ENCODE assay signal across 8 cellular contexts in the genomic region with DNA sequence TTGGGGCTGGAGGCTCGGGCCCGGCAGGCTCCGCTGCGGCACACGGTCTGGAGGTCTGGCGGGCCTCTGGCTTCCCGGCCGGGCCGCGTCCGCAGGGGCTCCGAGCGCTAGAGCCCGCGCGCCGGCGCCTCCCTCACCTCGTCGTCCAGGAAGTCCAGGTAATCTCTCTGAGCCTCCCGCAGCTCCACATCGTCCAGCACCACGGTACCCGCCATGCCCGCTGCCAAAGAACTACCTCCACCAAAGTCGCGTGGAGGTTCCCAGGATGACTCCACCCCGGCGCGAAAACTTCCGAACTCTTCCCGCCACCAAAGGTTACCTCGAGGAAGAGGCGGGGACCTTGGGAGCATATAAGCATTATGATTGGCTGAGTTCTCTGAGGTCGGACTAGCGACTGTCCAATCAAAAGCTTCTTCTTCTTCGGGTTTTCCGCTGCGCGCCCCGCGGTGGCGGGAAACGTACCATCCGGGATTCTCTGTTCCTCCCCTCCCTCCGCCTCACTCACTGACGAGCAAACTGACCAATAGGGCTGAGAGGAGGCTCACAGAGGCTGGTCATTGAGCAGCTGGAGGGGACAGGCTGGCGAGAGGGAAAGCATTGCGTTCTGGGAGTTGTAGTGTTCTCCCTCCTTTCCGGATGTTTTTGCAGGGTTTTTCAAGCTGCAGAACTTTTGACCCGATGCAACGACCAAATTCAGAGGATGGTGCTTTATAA. TPM values are rescaled to one million over a fixed set of nuclear protein-coding genes. Genes with fewer than 3 reads are reported as not detected.
DNase-seq lines count a peak whose midpoint lies in the region; ATAC-seq lines count a peak whose summit lies in the region.

A gene (minus strand): TSS at position 283 of the 714 bp plus-strand sequence. CDS start 68 bp downstream, at position 215.

- H2BK5ac ChIP-seq in mesenchymal stem cell (ENCODE audit: low read depth, low read length, poor library complexity, severe bottlenecking) = no peak within 1 kb of the TSS

- 0% methylated on average over 33 of the region's 52 CpGs for WGBS in mesenchymal stem cell

- peak within 1 kb of the TSS in 1 of 2 experiments; percentile 76 for H3K18ac ChIP-seq in mesenchymal stem cell (ENCODE audit: low read depth in 1 of 2, low read length in 2 of 2)

- H4K8ac ChIP-seq in mesenchymal stem cell (ENCODE audit: low read length) = no peak within 1 kb of the TSS

- no peak within 1 kb of the TSS for H2BK120ac ChIP-seq in mesenchymal stem cell (ENCODE audit: low read depth, low read length)

- peak; percentile 97 for ATAC-seq in GM21360 (IDR thresholded peaks at IDR 0.05; ENCODE audit: unreplicated experiment)

- DNase-seq in COLO668 (lab: John Stamatoyannopoulos, UW; ENCODE audit: unreplicated experiment) (peak; percentile 93), HT1080 (ENCODE audit: low read depth) (peak; percentile 100), NOMO-1 treated with DMSO at 0.1 percent for 48 hours (lab: John Stamatoyannopoulos, UW; ENCODE audit: unreplicated experiment) (peak; percentile 100), mesenchymal stem cell (peak; percentile 99)
- peak; percentile 88 to 89 for DNase-seq in activated CD8-positive, alpha-beta memory T cell treated with anti-CD3 and anti-CD28 coated beads for 4 hours (ENCODE audit: low read depth in 2 of 2)
- peak; percentile 89 for DNase-seq in stimulated activated CD8-positive, alpha-beta memory T cell treated with anti-CD3 and anti-CD28 coated beads, Interleukin-12 subunit alpha, Interleukin-12 subunit beta, amount 100 ng/mL, for 4 hours (ENCODE audit: low read depth)

- H3K9me3 ChIP-seq in endocrine pancreas (ENCODE audit: control insufficient read depth, low read length) (no peaks in the 10 kb centered on the region), mesenchymal stem cell (ENCODE audit: control insufficient read depth, low read length) (no peaks in the 10 kb centered on the region)

- H2BK12ac ChIP-seq in mesenchymal stem cell (ENCODE audit: low read length in 2 of 2) = no peak within 1 kb of the TSS

- H3K79me1 ChIP-seq in mesenchymal stem cell (replicated peaks; ENCODE audit: low read length, poor library complexity, severe bottlenecking) = peaks cover 15% of the 10 kb centered on the region

- H3K36me3 ChIP-seq in endocrine pancreas (ENCODE audit: control insufficient read depth, insufficient read depth, low read length) (peaks cover 4% of the 10 kb centered on the region), mesenchymal stem cell (ENCODE audit: control insufficient read depth in 1 of 2, insufficient read depth in 2 of 2, low read depth in 1 of 2, low read length in 2 of 2) (peaks cover 7 to 31% of the 10 kb centered on the region in 2 experiments)

- H3K27ac ChIP-seq in mesenchymal stem cell (ENCODE audit: low read length, poor library complexity, severe bottlenecking) = peak within 1 kb of the TSS; percentile 8

- H3K23ac ChIP-seq in mesenchymal stem cell (ENCODE audit: low read length in 2 of 2) = peak within 1 kb of the TSS in 1 of 2 experiments; percentile 87

- no peak within 1 kb of the TSS for H2BK15ac ChIP-seq in mesenchymal stem cell (ENCODE audit: low read depth, poor library complexity, severe bottlenecking)

- H3K4me2 ChIP-seq in mesenchymal stem cell (ENCODE audit: low read length, poor library complexity, severe bottlenecking) = peak within 1 kb of the TSS; percentile 89

- H3K4me3 ChIP-seq in endocrine pancreas (ENCODE audit: control insufficient read depth, insufficient read depth, low read length) (peak within 1 kb of the TSS; percentile 89), mesenchymal stem cell (ENCODE audit: insufficient read depth in 1 of 2, low read depth in 1 of 2, low read length in 2 of 2) (peak within 1 kb of the TSS; percentile 89 to 92)

- H3K4me1 ChIP-seq in endocrine pancreas (ENCODE audit: control insufficient read depth, insufficient read depth, low read length) (peaks cover 11% of the 10 kb centered on the region), mesenchymal stem cell (ENCODE audit: control insufficient read depth, insufficient read depth, low read depth, low read length) (peaks cover 5% of the 10 kb centered on the region)

- peak within 1 kb of the TSS; percentile 65 for H3K9ac ChIP-seq in endocrine pancreas (ENCODE audit: control insufficient read depth, insufficient read depth, low read length)
- peak within 1 kb of the TSS; percentile 87 for H3K9ac ChIP-seq in mesenchymal stem cell (ENCODE audit: low read length)

- H3K4ac ChIP-seq in mesenchymal stem cell (ENCODE audit: low read depth in 1 of 2, low read length in 2 of 2) = peak within 1 kb of the TSS in 1 of 2 experiments; percentile 67

- peak within 1 kb of the TSS in 1 of 2 experiments; percentile 30 for H3K14ac ChIP-seq in mesenchymal stem cell (ENCODE audit: low read length in 2 of 2)

- H4K91ac ChIP-seq in mesenchymal stem cell (ENCODE audit: low read length) = no peak within 1 kb of the TSS

- H3K27me3 ChIP-seq in endocrine pancreas (ENCODE audit: control insufficient read depth, insufficient read depth, low read length) (no peaks in the 10 kb centered on the region), mesenchymal stem cell (ENCODE audit: control insufficient read depth in 1 of 2, insufficient read depth in 1 of 2, low read length in 2 of 2) (no peaks in the 10 kb centered on the region)

- H2AK5ac ChIP-seq in mesenchymal stem cell (ENCODE audit: low read length, severe bottlenecking) = no peak within 1 kb of the TSS

- H2AFZ ChIP-seq in mesenchymal stem cell (ENCODE audit: low read depth, low read length) = peak within 1 kb of the TSS; percentile 95

RNA-seq across cellular contexts. Expression of the gene that starts here (rescaled TPM):
- 138 and 139 TPM in 2 replicates for total RNA-seq in HT1080 (2014; rRNA removed; shearing (Covaris generic))
- polyA plus RNA-seq in HT1080 (2015; cell fraction: cytosol; rRNA removed) = 87.5 and 90.1 TPM in 2 replicates
- polyA plus RNA-seq in HT1080 (2015; cell fraction: nucleus; rRNA removed) = 193 and 194 TPM in 2 replicates
- polyA plus RNA-seq in mesenchymal stem cell (2013, experiment 1 of 2) = 13.5 TPM
- polyA plus RNA-seq in mesenchymal stem cell (2013, experiment 2 of 2) = 13.5 TPM

Comparison
In these comparisons a context has a peak if more than half of its experiments do, and no peak if none do; other contexts are left out.
1. Peak in every context shown above with its lines: DNase-seq, ATAC-seq, H3K4me3 ChIP-seq and H3K27ac ChIP-seq.